In genomic region chr10:22345301-22346086, GRCh38 we compare ENCODE assay signal across 9 cellular contexts. TPM values are rescaled to one million over a fixed set of nuclear protein-coding genes. Genes with fewer than 3 reads are reported as not detected.
DNase-seq lines count a peak whose midpoint lies in the region; ATAC-seq lines count a peak whose summit lies in the region.
"Had no signal": no experiment of that assay in that cellular context is flagged by ENCODE, and none has a peak within 500 bp of the region (broad histone marks: within the 10 kb centered on the region; RNA-seq: fewer than 3 reads in every experiment).

TSS of gene SPAG6 (plus strand) at chr10:22345496. CDS start at chr10:22345612, 116 bp downstream.

- H3K4me3 Mint-ChIP-seq in T-cell = peak within 1 kb of the TSS in 2 of 3 donors; percentile 24 to 25
- peak within 1 kb of the TSS in 9 of 10 donors; percentile 3 to 66 (median 38) for H3K4me3 Mint-ChIP-seq in naive thymus-derived CD8-positive, alpha-beta T cell

- ATAC-seq in T-cell (replicated peaks in 1 of 4) (peak in 2 of 4 experiments; percentile 7 to 25), GM21528 (IDR thresholded peaks at IDR 0.05; ENCODE audit: low FRiP score, unreplicated experiment) (no peak)
- peak; percentile 28 to 41 for ATAC-seq in naive thymus-derived CD8-positive, alpha-beta T cell

- peaks cover 8% of the 10 kb centered on the region for H3K4me1 ChIP-seq in ectodermal cell (ENCODE audit: control insufficient read depth, insufficient read depth, low read length)

- peaks cover 86% of the 10 kb centered on the region for H3K27me3 ChIP-seq in ectodermal cell (ENCODE audit: control insufficient read depth, insufficient read depth, low read length, poor library complexity, severe bottlenecking)

- no peaks in the 10 kb centered on the region for H3K9me3 ChIP-seq in ectodermal cell (ENCODE audit: control insufficient read depth, low read length)

- POLR2A ChIA-PET in T-cell (lab: Charles Lee) = interaction anchor here in 1 of 2 donors (0.6 kb wide), 1 partner anchor 827 kb away, joined by 3 read pairs; no protein-coding TSS in a partner anchor
- POLR2A ChIA-PET in naive thymus-derived CD8-positive, alpha-beta T cell (lab: Charles Lee) = interaction anchor here (0.5 to 1.3 kb wide), 4 partner anchors 91 to 639 kb away, joined by 3 read pairs; no protein-coding TSS in a partner anchor

- H3K36me3 ChIP-seq in ectodermal cell (ENCODE audit: control insufficient read depth, insufficient read depth, low read length) = no peaks in the 10 kb centered on the region

- 3% methylated on average over 83 of the region's 83 CpGs for WGBS in ectodermal cell, 2 experiments

- CTCF ChIA-PET in T-cell (lab: Charles Lee) = interaction anchor here in 1 of 2 donors (0.5 kb wide), 1 partner anchor 93 kb away, joined by 4 read pairs; no protein-coding TSS in a partner anchor

- peaks cover 0 to 4% (median 2%) of the 10 kb centered on the region in 3 donors for H3K9me3 Mint-ChIP-seq in T-cell
- peaks cover 0 to 40% (median 17%) of the 10 kb centered on the region in 9 donors for H3K9me3 Mint-ChIP-seq in naive thymus-derived CD8-positive, alpha-beta T cell

- DNase-seq in stimulated activated CD4-positive, alpha-beta T cell treated with anti-CD3 and anti-CD28 coated beads, Interleukin-1b, Interleukin-23, amount 100 ng/mL, for 48 hours = peak; percentile 71
- DNase-seq in stimulated activated CD4-positive, alpha-beta T cell treated with anti-CD3 and anti-CD28 coated beads, Interleukin-2, amount 100 ng/mL, for 48 hours = no peak
- DNase-seq in T-cell (peak in 13 of 34 experiments; percentile 3 to 43 (median 16)), cerebellar nuclear complex (lab: John Stamatoyannopoulos, UW) (no peak), LoVo (ENCODE audit: low spot score) (no peak)
- peak in 5 of 10 donors; percentile 12 to 67 (median 14) for DNase-seq in naive thymus-derived CD8-positive, alpha-beta T cell

- H3K27ac Mint-ChIP-seq in T-cell = peak within 1 kb of the TSS; percentile 25 to 74
- peak within 1 kb of the TSS in 4 of 10 donors; percentile 25 to 92 (median 82) for H3K27ac Mint-ChIP-seq in naive thymus-derived CD8-positive, alpha-beta T cell

- H3K27me3 Mint-ChIP-seq in T-cell = peaks cover 47 to 58% of the 10 kb centered on the region in 2 donors
- peaks cover 28 to 60% (median 55%) of the 10 kb centered on the region in 5 donors for H3K27me3 Mint-ChIP-seq in naive thymus-derived CD8-positive, alpha-beta T cell

- peaks cover 3% of the 10 kb centered on the region for H3K36me3 Mint-ChIP-seq in T-cell
- peaks cover 5 to 20% (median 5%) of the 10 kb centered on the region in 3 donors for H3K36me3 Mint-ChIP-seq in naive thymus-derived CD8-positive, alpha-beta T cell

- peaks cover 0 to 17% (median 7%) of the 10 kb centered on the region in 3 donors for H3K4me1 Mint-ChIP-seq in T-cell
- peaks cover 0 to 22% (median 3%) of the 10 kb centered on the region in 4 donors for H3K4me1 Mint-ChIP-seq in naive thymus-derived CD8-positive, alpha-beta T cell

- no peak within 1 kb of the TSS for H3K27ac ChIP-seq in ectodermal cell (ENCODE audit: insufficient read depth, low read depth, low read length, poor library complexity, severe bottlenecking)

- H3K4me3 ChIP-seq in ectodermal cell (ENCODE audit: insufficient read depth, low read depth, low read length) = peak within 1 kb of the TSS; percentile 28

RNA-seq across cellular contexts. Expression of gene SPAG6, which starts in this region (rescaled TPM):
- under 1 TPM in 2 of 5 donors, not detected in 3; 0.23 to 0.33 TPM for total RNA-seq in T-cell
- 2.5 TPM for polyA plus RNA-seq in ectodermal cell (2013, experiment 1 of 4)
- polyA plus RNA-seq in ectodermal cell (2013, experiment 2 of 4) = 3.5 TPM
- polyA plus RNA-seq in ectodermal cell (2013, experiment 3 of 4) = 2.4 TPM
- 3.4 TPM for polyA plus RNA-seq in ectodermal cell (2013, experiment 4 of 4)
- total RNA-seq in naive thymus-derived CD8-positive, alpha-beta T cell = not detected
- polyA plus RNA-seq in naive thymus-derived CD8-positive, alpha-beta T cell = not detected
- total RNA-seq: lung microvascular endothelial cell had no signal

Comparison
In these comparisons a context has a peak if more than half of its experiments do, and no peak if none do; other contexts are left out.
1. Peak in ATAC-seq in naive thymus-derived CD8-positive, alpha-beta T cell; RNA of the gene not detected or under 1 TPM.